19 cellular contexts compared by ENCODE assay signal in genomic region chr7:137669706-137670105, GRCh38.
DNase-seq lines count a peak whose midpoint lies in the region; FAIRE-seq and TF ChIP-seq lines count a peak whose summit lies in the region.
"Had no signal": no experiment of that assay in that cellular context is flagged by ENCODE, and none has a peak within 500 bp of the region (broad histone marks: within the 10 kb centered on the region; RNA-seq: fewer than 3 reads in every experiment).

No MANE protein-coding gene starts in this region.

- no peak for TF ChIP-seq POLR2A in H54 (IDR thresholded peaks at IDR 0.05; ENCODE audit: low read depth, low read length)

- no peak for TF ChIP-seq CTCF in BJ (IDR thresholded peaks at IDR 0.05; ENCODE audit: insufficient read depth, low read depth, low read length)
- TF ChIP-seq CTCF in astrocyte of the spinal cord (IDR thresholded peaks at IDR 0.05; ENCODE audit: low read depth, low read length): no peak

- H3K36me3 ChIP-seq in BJ (ENCODE audit: control insufficient read depth, insufficient read depth, low read length): no peaks in the 10 kb centered on the region

- CTCF ChIA-PET in BJ (lab: Yijun Ruan, JAX): interaction anchor here (0.7 to 5.9 kb wide), 7 partner anchors 11 to 338 kb away, joined by 3 to 32 read pairs (median 4); partner anchors contain the start of gene CREB3L2

- FAIRE-seq in H54 (lab: Jason Lieb, UNC): no peak

- no peaks in the 10 kb centered on the region for H3K27me3 ChIP-seq in BJ (ENCODE audit: control insufficient read depth, insufficient read depth, low read length)

- H3K4me3 ChIP-seq in BJ (ENCODE audit: low read depth, low read length) (no peak overlapping the region), astrocyte of the spinal cord (ENCODE audit: low read depth, low read length) (no peak overlapping the region)

- DNase-seq in BJ (ENCODE audit: low read depth) (peak; percentile 35), LHCN-M2 (ENCODE audit: low read depth) (peak; percentile 47), astrocyte of the spinal cord (ENCODE audit: low read depth, low spot score) (peak; percentile 55), kidney tubule cell (ENCODE audit: low spot score) (peak; percentile 93), H54 (ENCODE audit: insufficient read length, low spot score) (no peak), activated T-cell treated with anti-CD3 and anti-CD28 coated beads for 4 hours (no peak), inferior parietal cortex (ENCODE audit: extremely low spot score) (no peak), pons (ENCODE audit: low spot score) (no peak)
- DNase-seq: activated CD4-positive, alpha-beta T cell treated with anti-CD3 and anti-CD28 coated beads, Interleukin-2, amount 50 U/mL, for 1 hour; activated CD8-positive, alpha-beta memory T cell treated with anti-CD3 and anti-CD28 coated beads, Interleukin-2, amount 50 U/mL, for 4 hours; activated effector memory CD4-positive, alpha-beta T cell treated with Interleukin-2 at 50 U/mL for 16 hours; central memory CD4-positive, alpha-beta T cell; erythroblast; NCI-H1417 treated with DMSO at 0.1 percent for 48 hours; NCI-H774; SHP77 treated with DMSO at 0.1 percent for 48 hours; stimulated activated CD4-positive, alpha-beta T cell treated with anti-CD3 and anti-CD28 coated beads, Interleukin-4, amount 100 ng/mL, for 24 hours; stimulated activated naive CD8-positive, alpha-beta T cell treated with anti-CD3 and anti-CD28 coated beads, Interleukin-15, amount 100 ng/mL, for 72 hours; T-helper 1 cell had no signal

- POLR2A ChIA-PET in BJ (lab: Charles Lee): interaction anchor here (1.5 kb wide), 1 partner anchor 213 kb away, joined by 3 read pairs; no protein-coding TSS in a partner anchor

- in situ Hi-C loops in astrocyte of the spinal cord (cut with HindIII; ENCODE audit: low sequenced_read_pairs): no loop called here

Comparison
In these comparisons a context has a peak if more than half of its experiments do, and no peak if none do; other contexts are left out.
1. DNase-seq: peak in BJ (single experiment), LHCN-M2 (single experiment), astrocyte of the spinal cord (single experiment) and kidney tubule cell (single experiment); none in H54 (single experiment), activated T-cell treated with anti-CD3 and anti-CD28 coated beads for 4 hours (single experiment), inferior parietal cortex (single experiment) and pons (single experiment).